9 cellular contexts compared by ENCODE assay signal in genomic region chr4:6562931-6563901, GRCh38.
DNase-seq lines count a peak whose midpoint lies in the region; TF ChIP-seq lines count a peak whose summit lies in the region.
"Had no signal": no experiment of that assay in that cellular context is flagged by ENCODE, and none has a peak within 500 bp of the region (broad histone marks: within the 10 kb centered on the region; RNA-seq: fewer than 3 reads in every experiment).

No MANE protein-coding gene starts in this region.

- DNase-seq in NCI-H2227 (lab: John Stamatoyannopoulos, UW; ENCODE audit: unreplicated experiment), result peak; percentile 34
- no peak for DNase-seq in NCI-H2227 treated with DMSO at 0.1 percent for 48 hours (lab: John Stamatoyannopoulos, UW)
- DNase-seq in astrocyte of the cerebellum (ENCODE audit: low read depth), result no peak
- no peak for DNase-seq in activated effector memory CD4-positive, alpha-beta T cell treated with Interleukin-2 at 50 U/mL for 16 hours
- no peak for DNase-seq in KG1 (lab: John Stamatoyannopoulos, UW)
- no peak for DNase-seq in COLO829 (ENCODE audit: low spot score)

- no peak for TF ChIP-seq CTCF in astrocyte of the cerebellum (IDR thresholded peaks at IDR 0.05; ENCODE audit: low read depth, low read length, missing control alignments)

- no peaks in the 10 kb centered on the region for H3K36me3 ChIP-seq in iPS-18a (ENCODE audit: control insufficient read depth, low read depth, low read length)
- H3K36me3 ChIP-seq in stomach smooth muscle (ENCODE audit: control insufficient read depth in 2 of 2, insufficient read depth in 2 of 2, low read length in 2 of 2), result no peaks in the 10 kb centered on the region

- H3K4me1 ChIP-seq in iPS-18a (ENCODE audit: control insufficient read depth, low read depth, low read length) (no peaks in the 10 kb centered on the region), stomach smooth muscle (ENCODE audit: control insufficient read depth, insufficient read depth, low read length) (peaks cover 18% of the 10 kb centered on the region)

- H3K27ac ChIP-seq in iPS-18a (ENCODE audit: low read length) (no peak overlapping the region), stomach smooth muscle (ENCODE audit: low read length) (no peak overlapping the region)
- H3K27ac ChIP-seq: C4-2B had no signal

- H3K4me3 ChIP-seq in astrocyte of the cerebellum (ENCODE audit: low read depth, low read length), result peak overlapping the region; percentile 19
- peak overlapping the region; percentile 44 for H3K4me3 ChIP-seq in iPS-18a (ENCODE audit: low read length)
- H3K4me3 ChIP-seq in stomach smooth muscle (ENCODE audit: low read length in 2 of 2), result peak overlapping the region; percentile 51 to 64

- H3K9ac ChIP-seq in iPS-18a (ENCODE audit: low read length), result no peak overlapping the region
- no peak overlapping the region for H3K9ac ChIP-seq in stomach smooth muscle (ENCODE audit: low read length in 2 of 2)

- H3K9me3 ChIP-seq in iPS-18a (ENCODE audit: control insufficient read depth, low read depth, low read length) (no peaks in the 10 kb centered on the region), stomach smooth muscle (ENCODE audit: control insufficient read depth in 2 of 2, low read length in 2 of 2) (no peaks in the 10 kb centered on the region)

- in situ Hi-C loops in astrocyte of the cerebellum (cut with HindIII; ENCODE audit: low sequenced_read_pairs), result no loop called here

- peaks cover 90% of the 10 kb centered on the region for H3K27me3 ChIP-seq in iPS-18a (ENCODE audit: control insufficient read depth, insufficient read depth, low read length)
- peaks cover 44 to 46% of the 10 kb centered on the region in 2 donors for H3K27me3 ChIP-seq in stomach smooth muscle (ENCODE audit: control insufficient read depth in 1 of 2, insufficient read depth in 2 of 2, low read length in 2 of 2)
